Comparison of ENCODE assay signal across 9 cellular contexts in genomic region chr12:114152066-114152465, GRCh38.
"Had no signal": no experiment of that assay in that cellular context is flagged by ENCODE, and none has a peak within 500 bp of the region (broad histone marks: within the 10 kb centered on the region; RNA-seq: fewer than 3 reads in every experiment).

No MANE protein-coding gene starts in this region.

- DNase-seq: GM23248, GOT3, H7, HFFc6, IMR-90 had no signal

- H3K27ac ChIP-seq: GM23248, HL-60 had no signal

- H3K36me3 ChIP-seq: HAP-1 had no signal

- H3K4me3 ChIP-seq: GM23248, HAP-1, K562 had no signal

- H3K4me1 ChIP-seq: HAP-1 had no signal

- H3K9me3 Mint-ChIP-seq: HFFc6 had no signal

- H3K27ac Mint-ChIP-seq: HFFc6 had no signal

- H3K9me3 ChIP-seq: HAP-1 had no signal

- H3K4me3 Mint-ChIP-seq: HFFc6 had no signal

- ATAC-seq: HCT116, K562 had no signal

- H3K9ac ChIP-seq: GM23248 had no signal
